In the genomic region with DNA sequence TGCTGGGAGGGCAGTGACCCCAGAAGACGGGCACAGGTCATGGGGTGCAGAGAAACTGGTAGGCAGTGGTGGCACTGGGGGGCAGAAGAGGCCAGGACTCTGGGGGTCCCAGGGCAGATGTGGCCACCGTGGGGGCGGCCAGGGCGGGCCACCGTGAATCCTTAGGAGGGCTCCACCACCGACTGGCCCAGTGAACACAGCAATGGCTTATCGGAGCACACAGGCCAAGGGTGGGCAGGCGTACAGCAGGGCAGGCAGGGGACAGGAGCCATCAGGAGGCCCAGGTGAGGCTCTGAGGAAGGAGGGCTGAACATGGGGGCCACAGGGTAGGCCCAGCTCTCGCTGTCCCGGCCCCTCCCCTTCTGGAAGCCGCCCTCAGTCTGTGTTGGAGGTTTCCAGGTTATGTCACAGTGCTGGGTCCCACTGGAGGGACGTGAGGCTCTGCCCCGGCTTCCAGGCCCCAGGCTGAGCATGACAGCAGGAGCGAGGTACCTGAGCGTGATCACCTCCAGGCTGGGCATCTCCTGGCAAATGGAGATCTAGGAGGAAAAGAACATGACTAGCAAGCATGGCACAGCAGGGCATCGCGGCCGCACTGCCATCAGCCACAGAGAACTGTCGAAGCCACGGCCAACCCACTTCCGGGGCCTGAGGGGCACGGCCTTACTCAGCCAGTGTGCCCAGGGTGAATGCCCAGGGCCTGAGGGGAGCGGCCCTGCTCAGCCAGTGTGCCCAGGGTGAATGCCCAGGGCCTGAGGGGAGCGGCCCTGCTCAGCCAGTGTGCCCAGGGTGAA, we compare ENCODE assay signal across 1 cellular context.
TF ChIP-seq lines count a peak whose summit lies in the region.

No MANE protein-coding gene starts in this region.

TF ChIP-seq in GM12878, 131 proteins besides CTCF, POLR2A, EP300 and RAD21:
- TF ChIP-seq MEF2B (IDR thresholded peaks at IDR 0.05; ENCODE audit: partially characterized antibody, poor library complexity, severe bottlenecking) (no peak), POLR2AphosphoS5 (IDR thresholded peaks at IDR 0.05; ENCODE audit: low read length) (0 out of 2 replicates have a peak, but pooled peaks have one; percentile 19)
